ENCODE assay signal across 9 cellular contexts in genomic region chr2:109171444-109172334, GRCh38. TPM values are rescaled to one million over a fixed set of nuclear protein-coding genes. Genes with fewer than 3 reads are reported as not detected.
A peak's percentile ranks its signal among the peaks of the same experiment; 100 is the strongest.
DNase-seq lines count a peak whose midpoint lies in the region; ATAC-seq, FAIRE-seq and TF ChIP-seq lines count a peak whose summit lies in the region.
"Had no signal": no experiment of that assay in that cellular context is flagged by ENCODE, and none has a peak within 500 bp of the region (broad histone marks: within the 10 kb centered on the region; RNA-seq: fewer than 3 reads in every experiment).

No MANE protein-coding gene starts in this region.

- peaks cover 9% of the 10 kb centered on the region; the same call in 1 of the 2 replicates for H4K20me1 ChIP-seq in K562 (replicated peaks; ENCODE audit: control insufficient read depth, insufficient read depth, low read length)

- no peak overlapping the region for H3K4me2 ChIP-seq in K562 (ENCODE audit: insufficient read depth, low read length)

- intact Hi-C loops in K562 (cut with micrococcal nuclease) = no loop called here
- intact Hi-C loops in right cardiac atrium (cut with DNase I) = no loop called here

- TF ChIP-seq POLR2A in K562 (conservative IDR thresholded peaks at IDR 0.05) (no peak), GM12892 (IDR thresholded peaks at IDR 0.05; ENCODE audit: low read depth, low read length) (no peak)

- H3K27ac ChIP-seq in K562 (ENCODE audit: extremely low read depth, low read depth, low read length) (no peak overlapping the region), right cardiac atrium (ENCODE audit: low read length) (peak overlapping the region; percentile 16), stomach smooth muscle (ENCODE audit: low read length) (peak overlapping the region; percentile 89)

- TF ChIP-seq RAD21 in K562 (CRISPR knock-in tag; conservative IDR thresholded peaks at IDR 0.05 in 1 of 2, IDR thresholded peaks at IDR 0.05 in 1 of 2) = no peak

- 3% methylated on average over 35 of the region's 36 CpGs for WGBS in K562 (ENCODE audit: insufficient coverage, low coverage, missing lambda C conversion rate)
- 40% methylated on average over 36 of the region's 36 CpGs for WGBS in right cardiac atrium

- CTCF ChIA-PET in K562 (lab: Yijun Ruan, JAX; ENCODE audit: low intra/inter-chr PET ratio) = no interaction called here

- no peaks in the 10 kb centered on the region for H3K36me3 ChIP-seq in H7 (replicated peaks; ENCODE audit: control insufficient read depth, insufficient read depth, low read length)
- H3K36me3 ChIP-seq in K562 (ENCODE audit: control insufficient read depth, insufficient read depth, low read length) = no peaks in the 10 kb centered on the region
- H3K36me3 ChIP-seq in stomach smooth muscle (ENCODE audit: control insufficient read depth in 2 of 2, insufficient read depth in 2 of 2, low read length in 2 of 2) = no peaks in the 10 kb centered on the region

- TF ChIP-seq CTCF in K562 (IDR thresholded peaks at IDR 0.05 in 2 of 3, conservative IDR thresholded peaks at IDR 0.05 in 1 of 3; ENCODE audit: insufficient read depth in 2 of 3, low read depth in 1 of 3, low read length in 3 of 3) = no peak

- POLR2A ChIA-PET in K562 (lab: Yijun Ruan, JAX) = no interaction called here

- peak; percentile 38; the same call in 1 of the 3 replicates for ATAC-seq in K562
- ATAC-seq in right cardiac atrium = peak; percentile 76 to 88

- H3K9ac ChIP-seq in K562 (ENCODE audit: insufficient read depth in 1 of 2, low read depth in 2 of 2, low read length in 2 of 2) (no peak overlapping the region), stomach smooth muscle (ENCODE audit: low read length in 2 of 2) (peak overlapping the region; percentile 47 to 69)

- no peaks in the 10 kb centered on the region for H3K9me1 ChIP-seq in K562 (ENCODE audit: control insufficient read depth, insufficient read depth, low read length)

- peaks cover 0 to 1% of the 10 kb centered on the region in 2 experiments; a peak in 3 of 5 replicates for H3K4me1 ChIP-seq in K562 (replicated peaks in 1 of 2; ENCODE audit: control insufficient read depth in 2 of 2, insufficient read depth in 2 of 2, low read length in 2 of 2)
- peaks cover 37% of the 10 kb centered on the region for H3K4me1 ChIP-seq in right cardiac atrium (ENCODE audit: control insufficient read depth, insufficient read depth, low read length)
- H3K4me1 ChIP-seq in stomach smooth muscle (ENCODE audit: control insufficient read depth, insufficient read depth, low read length) = peaks cover 48% of the 10 kb centered on the region

- FAIRE-seq in K562 (lab: Jason Lieb, UNC) (no peak), GM12892 (lab: Jason Lieb, UNC) (no peak)
- FAIRE-seq: GM12891 had no signal

- no peaks in the 10 kb centered on the region for H3K79me2 ChIP-seq in K562 (ENCODE audit: control insufficient read depth, insufficient read depth, low read length)

- H3K9me3 ChIP-seq in K562 (replicated peaks; ENCODE audit: control insufficient read depth, insufficient read depth, low read depth, low read length) (no peaks in the 10 kb centered on the region), right cardiac atrium (ENCODE audit: control insufficient read depth, low read length) (no peaks in the 10 kb centered on the region), stomach smooth muscle (ENCODE audit: control insufficient read depth in 2 of 2, low read length in 2 of 2) (peaks cover 0 to 2% of the 10 kb centered on the region in 2 donors)

- no peak overlapping the region for H3K4me3 ChIP-seq in H7 (ENCODE audit: insufficient read depth, low read depth, low read length)
- no peak overlapping the region for H3K4me3 ChIP-seq in K562
- no peak overlapping the region for H3K4me3 ChIP-seq in right cardiac atrium (ENCODE audit: low read length)
- peak overlapping the region in 1 of 2 donors; percentile 44 for H3K4me3 ChIP-seq in stomach smooth muscle (ENCODE audit: low read length in 2 of 2)

- DNase-seq in H7 (peak; percentile 57), K562 (ENCODE audit: extremely low read depth in 1 of 4, low spot score in 3 of 4) (no peak), right cardiac atrium (peak; percentile 69 to 82 (median 82)), NCI-H1105 (lab: John Stamatoyannopoulos, UW) (no peak), cerebellar nuclear complex (lab: John Stamatoyannopoulos, UW) (no peak), GM12892 (ENCODE audit: insufficient read length) (no peak), 8988T (no peak)

- H2AFZ ChIP-seq in K562 (ENCODE audit: low read depth, low read length) = no peak overlapping the region

- in situ Hi-C loops in K562 (cut with MboI) = no loop called here

- H3K27me3 ChIP-seq in H7 (ENCODE audit: control insufficient read depth, insufficient read depth, low read length) (no peaks in the 10 kb centered on the region), K562 (ENCODE audit: control insufficient read depth in 2 of 2, insufficient read depth in 2 of 2, low read length in 2 of 2) (peaks cover 15 to 46% of the 10 kb centered on the region in 2 experiments; a peak in 4 of 5 replicates), right cardiac atrium (ENCODE audit: control insufficient read depth, insufficient read depth) (no peaks in the 10 kb centered on the region), stomach smooth muscle (ENCODE audit: control insufficient read depth in 1 of 2, insufficient read depth in 2 of 2, low read length in 2 of 2) (no peaks in the 10 kb centered on the region)

- BruUV-seq in K562 (replicated peaks; lab: Mats Ljungman, UMichigan) = no TSS peak

- TF ChIP-seq EP300 in K562 (IDR thresholded peaks at IDR 0.05; ENCODE audit: low read length) = no peak

TF ChIP-seq in K562, 482 proteins besides CTCF, POLR2A, EP300 and RAD21 (continues in another document):
- no peak for TF ChIP-seq NR1H2 (CRISPR knock-in tag; IDR thresholded peaks at IDR 0.05)
- no peak for TF ChIP-seq FOXJ3 (CRISPR knock-in tag; IDR thresholded peaks at IDR 0.05)
- no peak for TF ChIP-seq HIVEP1 (CRISPR knock-in tag; IDR thresholded peaks at IDR 0.05)
- TF ChIP-seq RERE (CRISPR knock-in tag; IDR thresholded peaks at IDR 0.05; ENCODE audit: borderline replicate concordance) = no peak
- no peak for TF ChIP-seq ZNF239 (CRISPR knock-in tag; IDR thresholded peaks at IDR 0.05)
- TF ChIP-seq MTA1 (IDR thresholded peaks at IDR 0.05; ENCODE audit: borderline replicate concordance) = no peak
- no peak for TF ChIP-seq ARNT (IDR thresholded peaks at IDR 0.05)
- no peak for TF ChIP-seq NFXL1 (CRISPR knock-in tag; IDR thresholded peaks at IDR 0.05)

RNA-seq across cellular contexts. Expression of gene SH3RF3, which starts 42.7 kb away (rescaled TPM):
- 0.80 and 1.0 TPM in 2 replicates for total RNA-seq in H7 (2014; rRNA removed; shearing (Covaris generic))
- not detected in 2 replicates for total RNA-seq in K562 (2011; cell fraction: chromatin; rRNA removed; ENCODE audit: low replicate concordance)
- total RNA-seq in K562 (2011; cell fraction: nucleolus; rRNA removed) = not detected in 2 replicates
- total RNA-seq in K562 (2011; cell fraction: nucleoplasm; rRNA removed) = not detected in 2 replicates
- total RNA-seq in K562 (2014; rRNA removed) (not detected in 2 replicates), K562 (2014; rRNA removed; fragmentation: Illumina TruSeq; extraction: Trizol) (not detected in 2 replicates), K562 (2015; rRNA removed; fragmentation: Illumina TruSeq; extraction: Trizol) (not detected in 2 replicates), K562 (2021) (0.02 TPM in 2 replicates), right cardiac atrium (1 to 10 TPM; 7.2 to 8.8 (median 8.1) TPM)
- polyA plus RNA-seq in K562 (2011; rRNA removed) (not detected in 2 replicates), K562 (2014; fragmentation: Illumina TruSeq; extraction: Trizol) (not detected in 2 replicates), K562 (2014; fragmentation: Nextera tagmentation; extraction: Ambion mirVana) (not detected), K562 (2014; rRNA removed) (not detected in 2 replicates), right cardiac atrium (5.7 TPM)
- not detected in 2 replicates for polyA plus RNA-seq in K562 (2011; cell fraction: cytosol; rRNA removed)
- not detected in 2 replicates for polyA plus RNA-seq in K562 (2011; cell fraction: nucleus; rRNA removed)
- polyA plus RNA-seq in K562 (2012) = 0.28 TPM in 1 of 2 replicates, not detected in the other
- polyA minus RNA-seq in K562 (2011; rRNA and poly(A)+ RNA removed) = not detected in 2 replicates
- not detected in 2 replicates for polyA minus RNA-seq in K562 (2011; cell fraction: cytosol; rRNA and poly(A)+ RNA removed)
- polyA minus RNA-seq in K562 (2011; cell fraction: nucleus; rRNA and poly(A)+ RNA removed) = not detected in 2 replicates
- 0.45 TPM for polyA plus RNA-seq in GM12892 (2012; ENCODE audit: missing spikeins)

Comparison
In these comparisons a context has a peak if more than half of its experiments do, and no peak if none do; other contexts are left out.
1. DNase-seq: peak in H7 (single experiment) and right cardiac atrium (3 of 3); none in K562 (0 of 4), NCI-H1105 (single experiment), cerebellar nuclear complex (0 of 2), GM12892 (single experiment) and 8988T (single experiment).
2. H3K9ac ChIP-seq: peak in stomach smooth muscle (2 of 2); none in K562 (0 of 2).